ENCODE assay signal across 17 cellular contexts in genomic region chr1:14334336-14335176, GRCh38.
DNase-seq lines count a peak whose midpoint lies in the region; ATAC-seq lines count a peak whose summit lies in the region.
"Had no signal": no experiment of that assay in that cellular context is flagged by ENCODE, and none has a peak within 500 bp of the region (broad histone marks: within the 10 kb centered on the region; RNA-seq: fewer than 3 reads in every experiment).

No MANE protein-coding gene starts in this region.

- no peaks in the 10 kb centered on the region for H3K27me3 Mint-ChIP-seq in activated CD4-positive, alpha-beta memory T cell treated with anti-CD3 and anti-CD28 coated beads for 36 hours
- H3K27me3 Mint-ChIP-seq in activated CD4-positive, alpha-beta memory T cell treated with anti-CD3 and anti-CD28 coated beads, Interleukin-2, amount 10 ng/mL, durations not matched to agents 7 days and 5 days: peaks cover 2% of the 10 kb centered on the region
- peaks cover 0 to 6% (median 4%) of the 10 kb centered on the region in 5 donors for H3K27me3 Mint-ChIP-seq in naive thymus-derived CD4-positive, alpha-beta T cell

- ATAC-seq in naive thymus-derived CD4-positive, alpha-beta T cell: no peak

- no peaks in the 10 kb centered on the region for H3K27me3 ChIP-seq in naive thymus-derived CD4-positive, alpha-beta T cell (ENCODE audit: control insufficient read depth in 2 of 2, insufficient read depth in 2 of 2, low read length in 2 of 2)
- H3K27me3 ChIP-seq: SJCRH30 had no signal

- CTCF ChIA-PET in activated CD4-positive, alpha-beta memory T cell treated with anti-CD3 and anti-CD28 coated beads for 36 hours (lab: Charles Lee): no interaction called here
- CTCF ChIA-PET in activated CD4-positive, alpha-beta memory T cell treated with anti-CD3 and anti-CD28 coated beads, Interleukin-2, amount 10 ng/mL, durations not matched to agents 7 days and 5 days (lab: Charles Lee): no interaction called here
- CTCF ChIA-PET in naive thymus-derived CD4-positive, alpha-beta T cell (lab: Charles Lee): no interaction called here

- intact Hi-C loops in activated CD4-positive, alpha-beta memory T cell treated with anti-CD3 and anti-CD28 coated beads for 36 hours (cut with micrococcal nuclease): no loop called here
- intact Hi-C loops in naive thymus-derived CD4-positive, alpha-beta T cell (cut with micrococcal nuclease): no loop called here

- H3K27ac ChIP-seq in naive thymus-derived CD4-positive, alpha-beta T cell (ENCODE audit: low read depth, low read length): no peak overlapping the region
- H3K27ac ChIP-seq: SJCRH30 had no signal

- in situ Hi-C loops in SK-MEL-5 (cut with HindIII; ENCODE audit: low pct_unique_long_range_greater_than_20kb, low sequenced_read_pairs): no loop called here

- peaks cover 0 to 12% of the 10 kb centered on the region in 2 donors for H3K4me1 ChIP-seq in naive thymus-derived CD4-positive, alpha-beta T cell (ENCODE audit: control insufficient read depth in 2 of 2, insufficient read depth in 2 of 2, low read length in 2 of 2)
- H3K4me1 ChIP-seq: SJCRH30 had no signal

- H3K9me3 Mint-ChIP-seq in activated CD4-positive, alpha-beta memory T cell treated with anti-CD3 and anti-CD28 coated beads for 36 hours: no peaks in the 10 kb centered on the region
- peaks cover 3% of the 10 kb centered on the region for H3K9me3 Mint-ChIP-seq in activated CD4-positive, alpha-beta memory T cell treated with anti-CD3 and anti-CD28 coated beads, Interleukin-2, amount 10 ng/mL, durations not matched to agents 7 days and 5 days
- H3K9me3 Mint-ChIP-seq in naive thymus-derived CD4-positive, alpha-beta T cell: peaks cover 0 to 20% (median 3%) of the 10 kb centered on the region in 11 donors

- H3K4me3 Mint-ChIP-seq in activated CD4-positive, alpha-beta memory T cell treated with anti-CD3 and anti-CD28 coated beads for 36 hours: no peak overlapping the region
- no peak overlapping the region for H3K4me3 Mint-ChIP-seq in activated CD4-positive, alpha-beta memory T cell treated with anti-CD3 and anti-CD28 coated beads, Interleukin-2, amount 10 ng/mL, durations not matched to agents 7 days and 5 days
- H3K4me3 Mint-ChIP-seq in naive thymus-derived CD4-positive, alpha-beta T cell: peak overlapping the region in 5 of 10 donors; percentile 10 to 58 (median 50)

- POLR2A ChIA-PET in activated CD4-positive, alpha-beta memory T cell treated with anti-CD3 and anti-CD28 coated beads for 36 hours (lab: Charles Lee): no interaction called here
- POLR2A ChIA-PET in activated CD4-positive, alpha-beta memory T cell treated with anti-CD3 and anti-CD28 coated beads, Interleukin-2, amount 10 ng/mL, durations not matched to agents 7 days and 5 days (lab: Charles Lee): no interaction called here
- POLR2A ChIA-PET in naive thymus-derived CD4-positive, alpha-beta T cell (lab: Charles Lee): no interaction called here

- no peaks in the 10 kb centered on the region for H3K36me3 ChIP-seq in naive thymus-derived CD4-positive, alpha-beta T cell (ENCODE audit: control insufficient read depth in 2 of 3, insufficient read depth in 3 of 3, low read length in 3 of 3)
- H3K36me3 ChIP-seq: SJCRH30 had no signal

- no peak overlapping the region for H3K4me3 ChIP-seq in naive thymus-derived CD4-positive, alpha-beta T cell (ENCODE audit: low read length)
- H3K4me3 ChIP-seq: SJCRH30 had no signal

- peak; percentile 10 for DNase-seq in activated CD4-positive, alpha-beta memory T cell treated with anti-CD3 and anti-CD28 coated beads for 36 hours
- no peak for DNase-seq in activated CD4-positive, alpha-beta memory T cell treated with anti-CD3 and anti-CD28 coated beads, Interleukin-2, amount 10 ng/mL, durations not matched to agents 7 days and 5 days
- DNase-seq in H4 (ENCODE audit: low spot score) (peak; percentile 67), SK-MEL-5 (ENCODE audit: low read depth, low spot score) (peak; percentile 56), dedifferentiated amniotic fluid mesenchymal stem cell (ENCODE audit: extremely low spot score) (no peak), T-helper 2 cell (no peak), 8988T (no peak)
- no peak for DNase-seq in naive thymus-derived CD4-positive, alpha-beta T cell
- DNase-seq: activated CD8-positive, alpha-beta memory T cell treated with anti-CD3 and anti-CD28 coated beads, Interleukin-2, amount 50 U/mL, for 48 hours; amygdala; DMS 273 treated with DMSO at 0.1 percent for 48 hours; kidney glomerular epithelial cell; NCI-H1694 treated with DMSO at 0.1 percent for 48 hours; stimulated activated CD8-positive, alpha-beta memory T cell treated with anti-CD3 and anti-CD28 coated beads, Interleukin-4, amount 100 ng/mL, for 48 hours; trophoblast cell had no signal

- H3K27ac Mint-ChIP-seq in activated CD4-positive, alpha-beta memory T cell treated with anti-CD3 and anti-CD28 coated beads for 36 hours: no peak overlapping the region
- H3K27ac Mint-ChIP-seq in activated CD4-positive, alpha-beta memory T cell treated with anti-CD3 and anti-CD28 coated beads, Interleukin-2, amount 10 ng/mL, durations not matched to agents 7 days and 5 days: no peak overlapping the region
- peak overlapping the region; percentile 24 to 94 (median 51) for H3K27ac Mint-ChIP-seq in naive thymus-derived CD4-positive, alpha-beta T cell
- H3K27ac Mint-ChIP-seq: progenitor cell of endocrine pancreas had no signal

- no peaks in the 10 kb centered on the region for H3K9me3 ChIP-seq in naive thymus-derived CD4-positive, alpha-beta T cell (ENCODE audit: control insufficient read depth in 2 of 3, low read length in 3 of 3)
- H3K9me3 ChIP-seq: SJCRH30 had no signal

- no peaks in the 10 kb centered on the region for H3K36me3 Mint-ChIP-seq in activated CD4-positive, alpha-beta memory T cell treated with anti-CD3 and anti-CD28 coated beads for 36 hours
- H3K36me3 Mint-ChIP-seq in activated CD4-positive, alpha-beta memory T cell treated with anti-CD3 and anti-CD28 coated beads, Interleukin-2, amount 10 ng/mL, durations not matched to agents 7 days and 5 days (ENCODE audit: low read depth): no peaks in the 10 kb centered on the region
- H3K36me3 Mint-ChIP-seq in naive thymus-derived CD4-positive, alpha-beta T cell: peaks cover 0 to 10% (median 0%) of the 10 kb centered on the region in 5 donors

- no peaks in the 10 kb centered on the region for H3K4me1 Mint-ChIP-seq in activated CD4-positive, alpha-beta memory T cell treated with anti-CD3 and anti-CD28 coated beads for 36 hours (ENCODE audit: low read depth)
- H3K4me1 Mint-ChIP-seq in activated CD4-positive, alpha-beta memory T cell treated with anti-CD3 and anti-CD28 coated beads, Interleukin-2, amount 10 ng/mL, durations not matched to agents 7 days and 5 days: no peaks in the 10 kb centered on the region
- H3K4me1 Mint-ChIP-seq in naive thymus-derived CD4-positive, alpha-beta T cell: peaks cover 15 to 45% (median 37%) of the 10 kb centered on the region in 7 donors

Comparison
In these comparisons a context has a peak if more than half of its experiments do, and no peak if none do; other contexts are left out.
1. DNase-seq: peak in activated CD4-positive, alpha-beta memory T cell treated with anti-CD3 and anti-CD28 coated beads for 36 hours (single experiment), H4 (single experiment) and SK-MEL-5 (single experiment); none in activated CD4-positive, alpha-beta memory T cell treated with anti-CD3 and anti-CD28 coated beads, Interleukin-2, amount 10 ng/mL, durations not matched to agents 7 days and 5 days (single experiment), naive thymus-derived CD4-positive, alpha-beta T cell (0 of 9), dedifferentiated amniotic fluid mesenchymal stem cell (single experiment), T-helper 2 cell (0 of 5) and 8988T (single experiment).
2. H3K27ac Mint-ChIP-seq: peak in naive thymus-derived CD4-positive, alpha-beta T cell (9 of 9); none in activated CD4-positive, alpha-beta memory T cell treated with anti-CD3 and anti-CD28 coated beads for 36 hours (single experiment) and activated CD4-positive, alpha-beta memory T cell treated with anti-CD3 and anti-CD28 coated beads, Interleukin-2, amount 10 ng/mL, durations not matched to agents 7 days and 5 days (single experiment).